Comparison of ENCODE assay signal across 8 cellular contexts in genomic region chr21:46229133-46229922, GRCh38. TPM values are rescaled to one million over a fixed set of nuclear protein-coding genes. Genes with fewer than 3 reads are reported as not detected.
DNase-seq lines count a peak whose midpoint lies in the region; ATAC-seq, FAIRE-seq and TF ChIP-seq lines count a peak whose summit lies in the region.

No MANE protein-coding gene starts in this region.

- DNase-seq in AG09319 (ENCODE audit: extremely low read depth, low read depth) (no peak), NCI-H748 treated with DMSO at 0.1 percent for 48 hours (lab: John Stamatoyannopoulos, UW) (peak; percentile 51), MCF 10A (ENCODE audit: unreplicated experiment) (no peak), HepG2 (ENCODE audit: low spot score) (peak; percentile 37), thoracic aorta (ENCODE audit: low spot score) (no peak), mucosa of gallbladder (ENCODE audit: low spot score) (no peak)

- peak overlapping the region; percentile 87 for H3K4me3 Mint-ChIP-seq in MCF 10A (ENCODE audit: unreplicated experiment)

- ATAC-seq in GM18498 (IDR thresholded peaks at IDR 0.05; ENCODE audit: unreplicated experiment) (peak; percentile 33), HG02981 (IDR thresholded peaks at IDR 0.05; ENCODE audit: unreplicated experiment) (peak; percentile 25), HepG2 (peak; percentile 55), thoracic aorta (ENCODE audit: insufficient number of reproducible peaks, low FRiP score, low read depth) (peak; percentile 1)

- CTCF ChIA-PET in MCF 10A (lab: Yijun Ruan, JAX) (interaction anchor here (0.6 to 1.7 kb wide), 5 partner anchors 11 to 70 kb away, joined by 3 to 6 read pairs (median 4); no protein-coding TSS in a partner anchor), HepG2 (lab: Yijun Ruan, JAX; ENCODE audit: low intra/inter-chr PET ratio, low total read pairs) (no interaction called here)

- peak overlapping the region; percentile 98 for H3K4me2 ChIP-seq in HepG2 (ENCODE audit: low read depth, low read length)

- BruUV-seq in MCF 10A (replicated peaks; lab: Mats Ljungman, UMichigan) (no TSS peak), HepG2 (replicated peaks; lab: Mats Ljungman, UMichigan) (no TSS peak)

- peak overlapping the region; percentile 61 to 89 (median 82) for H3K4me3 ChIP-seq in HepG2 (replicated peaks in 1 of 3; ENCODE audit: insufficient read depth in 1 of 3, low read depth in 2 of 3, low read length in 3 of 3)
- H3K4me3 ChIP-seq in thoracic aorta, result peak overlapping the region; percentile 98

- peak overlapping the region; percentile 98 for H3K27ac Mint-ChIP-seq in MCF 10A (ENCODE audit: low read depth, unreplicated experiment)

- POLR2A ChIA-PET in MCF 10A (lab: Yijun Ruan, JAX) (interaction anchor here (0.6 to 1.8 kb wide), 7 partner anchors 11 to 410 kb away, joined by 3 to 9 read pairs (median 3); partner anchors contain the start of gene MCM3AP), HepG2 (lab: Yijun Ruan, JAX) (interaction anchor here (0.6 to 2.0 kb wide), 4 partner anchors 12 to 256 kb away, joined by 3 to 6 read pairs (median 4); no protein-coding TSS in a partner anchor)

- no peak for FAIRE-seq in HepG2 (lab: Jason Lieb, UNC)

- H2AFZ ChIP-seq in HepG2 (ENCODE audit: low read length), result no peak overlapping the region

- no peaks in the 10 kb centered on the region for H3K9me3 Mint-ChIP-seq in MCF 10A (ENCODE audit: unreplicated experiment)

- no peak for TF ChIP-seq POLR2A in HepG2 (IDR thresholded peaks at IDR 0.05; ENCODE audit: insufficient read depth in 1 of 2, low read depth in 2 of 2, low read length in 2 of 2)

- in situ Hi-C loops in HepG2 (cut with HindIII; ENCODE audit: extremely low pct_ligation_motif_present, low pct_unique_long_range_greater_than_20kb), result loop anchor here (5.0 kb wide), 1 partner anchor 257 kb away; no protein-coding TSS in a partner anchor

- H4K20me1 ChIP-seq in HepG2 (ENCODE audit: insufficient read depth, low read length), result peaks cover 28% of the 10 kb centered on the region

- H3K36me3 ChIP-seq in HepG2 (replicated peaks in 1 of 2; ENCODE audit: control insufficient read depth in 1 of 2, insufficient read depth in 2 of 2, low read length in 2 of 2), result peaks cover 0 to 12% of the 10 kb centered on the region in 2 experiments; a peak in 3 of 5 replicates
- H3K36me3 ChIP-seq in thoracic aorta, result no peaks in the 10 kb centered on the region

- intact Hi-C loops in MCF 10A (cut with micrococcal nuclease), result no loop called here
- intact Hi-C loops in HepG2 (cut with micrococcal nuclease; ENCODE audit: unreplicated experiment), result loop anchor here (5.0 to 10.0 kb wide), 2 partner anchors 55 to 72 kb away; partner anchors contain the start of genes FTCD, MCM3AP and YBEY

- peaks cover 28% of the 10 kb centered on the region for H3K36me3 Mint-ChIP-seq in MCF 10A (ENCODE audit: insufficient read depth, unreplicated experiment)

- no peak for TF ChIP-seq RAD21 in HepG2 (CRISPR knock-in tag; IDR thresholded peaks at IDR 0.05)

- peak overlapping the region; percentile 85 for H3K9ac ChIP-seq in HepG2 (ENCODE audit: insufficient read depth, low read depth, low read length)

- peaks cover 56% of the 10 kb centered on the region for H3K79me2 ChIP-seq in HepG2 (ENCODE audit: insufficient read depth, low read length)

- H3K9me3 ChIP-seq in HepG2 (ENCODE audit: low read length) (no peaks in the 10 kb centered on the region), thoracic aorta (no peaks in the 10 kb centered on the region)

- H3K27ac ChIP-seq in HepG2 (ENCODE audit: extremely low read length, insufficient read depth, low read length) (peak overlapping the region; percentile 78), thoracic aorta (peak overlapping the region; percentile 66 to 69)

- TF ChIP-seq CTCF in AG09319 (IDR thresholded peaks at IDR 0.05; ENCODE audit: low read depth, low read length), result peak; percentile 57
- TF ChIP-seq CTCF in MCF 10A (IDR thresholded peaks at IDR 0.05; ENCODE audit: unreplicated experiment), result peak; percentile 57
- TF ChIP-seq CTCF in HepG2 (CRISPR knock-in tag; IDR thresholded peaks at IDR 0.05), result peak; percentile 78
- TF ChIP-seq CTCF in thoracic aorta (IDR thresholded peaks at IDR 0.05), result peak; percentile 66

- H3K4me1 ChIP-seq in HepG2 (ENCODE audit: insufficient read depth, low read length) (peaks cover 54% of the 10 kb centered on the region), thoracic aorta (ENCODE audit: control insufficient read depth in 1 of 2, low read depth in 2 of 2) (peaks cover 30 to 31% of the 10 kb centered on the region in 2 donors)

- TF ChIP-seq EP300 in HepG2 (IDR thresholded peaks at IDR 0.05; ENCODE audit: low read depth in 2 of 2, low read length in 2 of 2) (no peak), HepG2 (CRISPR knock-in tag; IDR thresholded peaks at IDR 0.05; ENCODE audit: borderline replicate concordance) (no peak)

- WGBS in HepG2 (ENCODE audit: low lambda C conversion rate), result 15% methylated on average over 15 of the region's 72 CpGs

- H3K27me3 ChIP-seq in HepG2 (ENCODE audit: control insufficient read depth in 1 of 2, insufficient read depth in 2 of 2, low read length in 2 of 2) (no peaks in the 10 kb centered on the region), thoracic aorta (replicated peaks; ENCODE audit: insufficient read depth) (no peaks in the 10 kb centered on the region)

- H3K27me3 Mint-ChIP-seq in MCF 10A (ENCODE audit: insufficient read depth, unreplicated experiment), result no peaks in the 10 kb centered on the region

- H3K4me1 Mint-ChIP-seq in MCF 10A (ENCODE audit: insufficient read depth, unreplicated experiment), result peaks cover 45% of the 10 kb centered on the region

RNA-seq across cellular contexts. Expression of gene LSS, which starts 0.8 kb away (rescaled TPM):
- total RNA-seq in MCF 10A (2022) (45.5 and 47.5 TPM in 2 replicates), HepG2 (2016; rRNA removed; fragmentation: Illumina TruSeq; extraction: Trizol) (73.5 and 113 TPM in 2 replicates), thoracic aorta (100 to 1,000 TPM in 1 of 2 donors, 10 to 100 TPM in 1; 78.1 to 109 TPM), mucosa of gallbladder (125 TPM)
- 7.3 and 7.8 TPM in 2 replicates for total RNA-seq in HepG2 (2016; cell fraction: cytosol; rRNA removed; fragmentation: Illumina TruSeq; extraction: Trizol; ENCODE audit: low read depth)
- 62.4 and 115 TPM in 2 replicates for total RNA-seq in HepG2 (2016; cell fraction: insoluble cytoplasmic fraction; rRNA removed; fragmentation: Illumina TruSeq; extraction: Trizol)
- 31.7 and 32.0 TPM in 2 replicates for total RNA-seq in HepG2 (2016; cell fraction: membrane; rRNA removed; fragmentation: Illumina TruSeq; extraction: Trizol)
- total RNA-seq in HepG2 (2016; cell fraction: nucleus; rRNA removed; fragmentation: Illumina TruSeq; extraction: Trizol), result 138 and 169 TPM in 2 replicates
- polyA plus RNA-seq in HepG2 (2011; rRNA removed), result 72.6 and 182 TPM in 2 replicates
- polyA plus RNA-seq in HepG2 (2011; cell fraction: cytosol; rRNA removed), result 29.6 and 35.0 TPM in 2 replicates
- 771 and 1,172 TPM in 2 replicates for polyA plus RNA-seq in HepG2 (2011; cell fraction: nucleus; rRNA removed)
- 69.9 and 111 TPM in 2 replicates for polyA plus RNA-seq in HepG2 (2012)
- polyA plus RNA-seq in HepG2 (2016; cell fraction: cytosol; fragmentation: Illumina TruSeq; extraction: Trizol; ENCODE audit: low read depth), result 5.3 and 5.5 TPM in 2 replicates
- 44.5 and 58.2 TPM in 2 replicates for polyA plus RNA-seq in HepG2 (2016; cell fraction: insoluble cytoplasmic fraction; fragmentation: Illumina TruSeq; extraction: Trizol; ENCODE audit: low read depth)
- 14.1 and 14.6 TPM in 2 replicates for polyA plus RNA-seq in HepG2 (2016; cell fraction: membrane; fragmentation: Illumina TruSeq; extraction: Trizol; ENCODE audit: low read depth)
- polyA plus RNA-seq in HepG2 (2016; cell fraction: nucleus; fragmentation: Illumina TruSeq; extraction: Trizol; ENCODE audit: insufficient read depth, low read depth), result 296 and 309 TPM in 2 replicates
- polyA minus RNA-seq in HepG2 (2011; rRNA and poly(A)+ RNA removed; ENCODE audit: low replicate concordance), result 67.2 and 95.6 TPM in 2 replicates
- polyA minus RNA-seq in HepG2 (2011; cell fraction: cytosol; rRNA and poly(A)+ RNA removed), result 16.2 and 25.1 TPM in 2 replicates
- polyA minus RNA-seq in HepG2 (2011; cell fraction: nucleus; rRNA and poly(A)+ RNA removed), result 66.3 and 114 TPM in 2 replicates

RNA-seq across cellular contexts. Expression of gene SPATC1L, which starts 45.1 kb away (rescaled TPM):
- total RNA-seq in MCF 10A (2022) (10.5 and 11.3 TPM in 2 replicates), HepG2 (2016; rRNA removed; fragmentation: Illumina TruSeq; extraction: Trizol) (2.8 and 3.3 TPM in 2 replicates), thoracic aorta (1 to 10 TPM; 3.2 to 7.9 TPM), mucosa of gallbladder (6.9 TPM)
- 2.1 and 2.7 TPM in 2 replicates for total RNA-seq in HepG2 (2016; cell fraction: cytosol; rRNA removed; fragmentation: Illumina TruSeq; extraction: Trizol; ENCODE audit: low read depth)
- total RNA-seq in HepG2 (2016; cell fraction: insoluble cytoplasmic fraction; rRNA removed; fragmentation: Illumina TruSeq; extraction: Trizol), result 3.0 and 3.3 TPM in 2 replicates
- 3.0 and 3.8 TPM in 2 replicates for total RNA-seq in HepG2 (2016; cell fraction: membrane; rRNA removed; fragmentation: Illumina TruSeq; extraction: Trizol)
- 1.5 and 1.7 TPM in 2 replicates for total RNA-seq in HepG2 (2016; cell fraction: nucleus; rRNA removed; fragmentation: Illumina TruSeq; extraction: Trizol)
- 1.4 and 2.6 TPM in 2 replicates for polyA plus RNA-seq in HepG2 (2011; rRNA removed)
- 1.4 and 2.8 TPM in 2 replicates for polyA plus RNA-seq in HepG2 (2011; cell fraction: cytosol; rRNA removed)
- polyA plus RNA-seq in HepG2 (2011; cell fraction: nucleus; rRNA removed), result 9.6 and 9.7 TPM in 2 replicates
- polyA plus RNA-seq in HepG2 (2012), result 7.3 and 10.9 TPM in 2 replicates
- polyA plus RNA-seq in HepG2 (2016; cell fraction: cytosol; fragmentation: Illumina TruSeq; extraction: Trizol; ENCODE audit: low read depth), result 5.4 and 5.7 TPM in 2 replicates
- polyA plus RNA-seq in HepG2 (2016; cell fraction: insoluble cytoplasmic fraction; fragmentation: Illumina TruSeq; extraction: Trizol; ENCODE audit: low read depth), result 5.9 and 7.1 TPM in 2 replicates
- polyA plus RNA-seq in HepG2 (2016; cell fraction: membrane; fragmentation: Illumina TruSeq; extraction: Trizol; ENCODE audit: low read depth), result 6.0 and 7.3 TPM in 2 replicates
- polyA plus RNA-seq in HepG2 (2016; cell fraction: nucleus; fragmentation: Illumina TruSeq; extraction: Trizol; ENCODE audit: insufficient read depth, low read depth), result 5.8 and 6.5 TPM in 2 replicates
- 2.4 and 3.4 TPM in 2 replicates for polyA minus RNA-seq in HepG2 (2011; rRNA and poly(A)+ RNA removed; ENCODE audit: low replicate concordance)
- 3.4 and 5.6 TPM in 2 replicates for polyA minus RNA-seq in HepG2 (2011; cell fraction: cytosol; rRNA and poly(A)+ RNA removed)
- polyA minus RNA-seq in HepG2 (2011; cell fraction: nucleus; rRNA and poly(A)+ RNA removed), result 0.77 and 1.6 TPM in 2 replicates

RNA-seq across cellular contexts. Expression of gene MCM3AP, which starts 56.1 kb away (rescaled TPM):
- total RNA-seq in MCF 10A (2022) (118 and 128 TPM in 2 replicates), HepG2 (2016; rRNA removed; fragmentation: Illumina TruSeq; extraction: Trizol) (54.7 and 63.5 TPM in 2 replicates), thoracic aorta (100 to 1,000 TPM in 1 of 2 donors, 10 to 100 TPM in 1; 84.3 to 101 TPM), mucosa of gallbladder (107 TPM)
- 6.1 and 8.7 TPM in 2 replicates for total RNA-seq in HepG2 (2016; cell fraction: cytosol; rRNA removed; fragmentation: Illumina TruSeq; extraction: Trizol; ENCODE audit: low read depth)
- 52.6 and 60.2 TPM in 2 replicates for total RNA-seq in HepG2 (2016; cell fraction: insoluble cytoplasmic fraction; rRNA removed; fragmentation: Illumina TruSeq; extraction: Trizol)
- 16.9 and 20.2 TPM in 2 replicates for total RNA-seq in HepG2 (2016; cell fraction: membrane; rRNA removed; fragmentation: Illumina TruSeq; extraction: Trizol)
- 60.4 and 72.1 TPM in 2 replicates for total RNA-seq in HepG2 (2016; cell fraction: nucleus; rRNA removed; fragmentation: Illumina TruSeq; extraction: Trizol)
- polyA plus RNA-seq in HepG2 (2011; rRNA removed), result 27.0 and 31.6 TPM in 2 replicates
- polyA plus RNA-seq in HepG2 (2011; cell fraction: cytosol; rRNA removed), result 18.8 and 21.4 TPM in 2 replicates
- polyA plus RNA-seq in HepG2 (2011; cell fraction: nucleus; rRNA removed), result 115 TPM in 2 replicates
- 35.0 and 42.0 TPM in 2 replicates for polyA plus RNA-seq in HepG2 (2012)
- 2.1 and 2.9 TPM in 2 replicates for polyA plus RNA-seq in HepG2 (2016; cell fraction: cytosol; fragmentation: Illumina TruSeq; extraction: Trizol; ENCODE audit: low read depth)
- polyA plus RNA-seq in HepG2 (2016; cell fraction: insoluble cytoplasmic fraction; fragmentation: Illumina TruSeq; extraction: Trizol; ENCODE audit: low read depth), result 37.3 and 48.4 TPM in 2 replicates
- polyA plus RNA-seq in HepG2 (2016; cell fraction: membrane; fragmentation: Illumina TruSeq; extraction: Trizol; ENCODE audit: low read depth), result 4.8 and 5.8 TPM in 2 replicates
- polyA plus RNA-seq in HepG2 (2016; cell fraction: nucleus; fragmentation: Illumina TruSeq; extraction: Trizol; ENCODE audit: insufficient read depth, low read depth), result 136 and 140 TPM in 2 replicates
- polyA minus RNA-seq in HepG2 (2011; rRNA and poly(A)+ RNA removed; ENCODE audit: low replicate concordance), result 55.5 and 59.3 TPM in 2 replicates
- polyA minus RNA-seq in HepG2 (2011; cell fraction: cytosol; rRNA and poly(A)+ RNA removed), result 42.6 and 43.4 TPM in 2 replicates
- 105 and 113 TPM in 2 replicates for polyA minus RNA-seq in HepG2 (2011; cell fraction: nucleus; rRNA and poly(A)+ RNA removed)

RNA-seq across cellular contexts. Expression of gene YBEY, which starts 56.8 kb away (rescaled TPM):
- 26.7 and 29.9 TPM in 2 replicates for total RNA-seq in MCF 10A (2022)
- 6.5 and 8.9 TPM in 2 replicates for total RNA-seq in HepG2 (2016; rRNA removed; fragmentation: Illumina TruSeq; extraction: Trizol)
- total RNA-seq in HepG2 (2016; cell fraction: cytosol; rRNA removed; fragmentation: Illumina TruSeq; extraction: Trizol; ENCODE audit: low read depth), result 2.8 and 4.9 TPM in 2 replicates
- total RNA-seq in HepG2 (2016; cell fraction: insoluble cytoplasmic fraction; rRNA removed; fragmentation: Illumina TruSeq; extraction: Trizol), result 6.7 and 7.5 TPM in 2 replicates
- 4.8 and 5.5 TPM in 2 replicates for total RNA-seq in HepG2 (2016; cell fraction: membrane; rRNA removed; fragmentation: Illumina TruSeq; extraction: Trizol)
- total RNA-seq in HepG2 (2016; cell fraction: nucleus; rRNA removed; fragmentation: Illumina TruSeq; extraction: Trizol), result 5.0 and 6.0 TPM in 2 replicates
- polyA plus RNA-seq in HepG2 (2011; rRNA removed), result 8.3 and 8.9 TPM in 2 replicates
- 6.4 and 8.2 TPM in 2 replicates for polyA plus RNA-seq in HepG2 (2011; cell fraction: cytosol; rRNA removed)
- 9.0 and 12.5 TPM in 2 replicates for polyA plus RNA-seq in HepG2 (2011; cell fraction: nucleus; rRNA removed)
- polyA plus RNA-seq in HepG2 (2012), result 7.7 and 8.4 TPM in 2 replicates
- polyA plus RNA-seq in HepG2 (2016; cell fraction: cytosol; fragmentation: Illumina TruSeq; extraction: Trizol; ENCODE audit: low read depth), result 2.9 and 3.8 TPM in 2 replicates
- polyA plus RNA-seq in HepG2 (2016; cell fraction: insoluble cytoplasmic fraction; fragmentation: Illumina TruSeq; extraction: Trizol; ENCODE audit: low read depth), result 7.5 and 8.5 TPM in 2 replicates
- polyA plus RNA-seq in HepG2 (2016; cell fraction: membrane; fragmentation: Illumina TruSeq; extraction: Trizol; ENCODE audit: low read depth), result 3.3 and 4.2 TPM in 2 replicates
- 10.1 and 10.6 TPM in 2 replicates for polyA plus RNA-seq in HepG2 (2016; cell fraction: nucleus; fragmentation: Illumina TruSeq; extraction: Trizol; ENCODE audit: insufficient read depth, low read depth)
- polyA minus RNA-seq in HepG2 (2011; rRNA and poly(A)+ RNA removed; ENCODE audit: low replicate concordance), result 4.6 and 9.6 TPM in 2 replicates
- 1.9 and 3.3 TPM in 2 replicates for polyA minus RNA-seq in HepG2 (2011; cell fraction: cytosol; rRNA and poly(A)+ RNA removed)
- 14.9 and 15.4 TPM in 2 replicates for polyA minus RNA-seq in HepG2 (2011; cell fraction: nucleus; rRNA and poly(A)+ RNA removed)
- 10 to 100 TPM in 1 of 2 donors, 1 to 10 TPM in 1; 5.1 to 11.9 TPM for total RNA-seq in thoracic aorta
- total RNA-seq in mucosa of gallbladder, result 8.9 TPM

Comparison
In these comparisons a context has a peak if more than half of its experiments do, and no peak if none do; other contexts are left out.
1. DNase-seq: peak in NCI-H748 treated with DMSO at 0.1 percent for 48 hours (single experiment) and HepG2 (single experiment); none in AG09319 (single experiment), MCF 10A (single experiment), thoracic aorta (single experiment) and mucosa of gallbladder (single experiment).
2. ATAC-seq: peak in every context shown above with its lines; median percentile 55 in HepG2; 33 in GM18498; 25 in HG02981; 1 in thoracic aorta.
3. Peak in every context shown above with its lines, with median percentiles within 50 percentile points of each other: CTCF ChIP-seq.